ENCODE assay signal across 9 cellular contexts in the genomic region with DNA sequence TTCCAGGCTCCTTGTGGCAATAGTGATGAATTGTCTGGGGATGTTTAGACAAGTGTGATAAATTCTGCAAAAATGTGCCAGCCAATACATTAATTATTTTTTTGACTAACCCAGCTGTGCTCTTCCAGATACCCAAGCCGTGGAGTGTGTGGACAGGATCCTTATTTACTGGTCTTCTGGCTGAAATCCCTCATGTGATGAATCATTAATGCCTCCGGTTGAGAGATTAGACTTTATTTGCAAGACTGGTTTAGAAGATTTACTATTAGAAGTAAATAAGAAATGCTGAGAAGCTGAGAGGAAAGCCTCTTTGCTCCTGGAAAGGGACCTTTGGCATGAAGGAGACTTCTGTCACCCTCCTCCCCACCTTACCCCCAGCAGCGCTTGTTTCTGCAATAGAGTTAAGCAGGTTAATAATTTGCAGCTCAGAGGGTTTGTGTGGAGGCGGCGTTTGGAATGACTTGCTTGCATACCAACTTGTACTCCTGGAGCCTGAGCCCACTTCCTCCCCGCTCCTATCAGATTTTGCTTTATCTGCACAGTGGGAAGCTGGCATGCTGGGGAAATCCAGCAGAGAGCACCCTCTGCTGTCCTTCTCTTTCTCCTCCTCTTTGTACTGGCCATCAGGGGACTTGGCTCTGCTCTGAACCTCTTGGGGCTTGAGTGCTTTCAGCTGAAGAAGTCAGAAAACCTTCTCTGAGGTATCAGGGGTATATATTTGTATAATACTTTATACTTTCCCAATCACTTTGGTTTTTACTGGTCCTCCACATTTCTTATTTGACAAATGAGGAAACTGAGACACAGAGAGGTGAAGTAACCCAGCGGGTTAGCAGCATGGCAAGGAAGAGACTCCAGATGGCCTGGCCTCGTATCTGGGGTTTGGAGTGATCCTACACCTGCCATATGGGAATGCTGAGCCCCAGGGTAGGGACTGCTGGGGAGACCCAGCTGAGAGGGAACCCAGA. TPM values are rescaled to one million over a fixed set of nuclear protein-coding genes. Genes with fewer than 3 reads are reported as not detected.
DNase-seq lines count a peak whose midpoint lies in the region; ATAC-seq and TF ChIP-seq lines count a peak whose summit lies in the region.
"Had no signal": no experiment of that assay in that cellular context is flagged by ENCODE, and none has a peak within 500 bp of the region (broad histone marks: within the 10 kb centered on the region; RNA-seq: fewer than 3 reads in every experiment).

No MANE protein-coding gene starts in this region.

- in situ Hi-C loops in astrocyte of the cerebellum (cut with HindIII; ENCODE audit: low sequenced_read_pairs): no loop called here

- peak; percentile 4 for DNase-seq in NCI-H1694 (lab: John Stamatoyannopoulos, UW)
- DNase-seq in NCI-H1694 treated with DMSO at 0.1 percent for 48 hours (lab: John Stamatoyannopoulos, UW): no peak
- peak; percentile 78 for DNase-seq in NCI-H1092 treated with DMSO at 0.1 percent for 48 hours (lab: John Stamatoyannopoulos, UW)
- DNase-seq in astrocyte of the cerebellum (ENCODE audit: low read depth): peak; percentile 19
- peak; percentile 79 for DNase-seq in iris pigment epithelial cell (ENCODE audit: low read depth)
- peak; percentile 65 for DNase-seq in testis

- intact Hi-C loops in testis (cut with DNase I; ENCODE audit: low total_unique reads): no loop called here

- WGBS in testis, 2 donors: 44 to 52% methylated on average over 8 of the region's 8 CpGs

- no peaks in the 10 kb centered on the region for H3K36me3 ChIP-seq in testis (ENCODE audit: low read depth, missing control alignments)
- H3K36me3 ChIP-seq: BLaER1 treated with 17β-estradiol and CSF1 and Interleukin-3, amounts not matched to agents 10 nM and 100 nM had no signal

- no peak overlapping the region for H3K27ac ChIP-seq in testis
- H3K27ac ChIP-seq: BLaER1 treated with 17β-estradiol and CSF1 and Interleukin-3, amounts not matched to agents 10 nM and 100 nM had no signal

- TF ChIP-seq POLR2A in testis (IDR thresholded peaks at IDR 0.05): no peak

- no peaks in the 10 kb centered on the region for H3K4me1 ChIP-seq in testis

- H3K27me3 ChIP-seq in testis: no peaks in the 10 kb centered on the region
- H3K27me3 ChIP-seq: BLaER1 treated with 17β-estradiol and CSF1 and Interleukin-3, amounts not matched to agents 10 nM and 100 nM had no signal

- no peaks in the 10 kb centered on the region for H3K9me3 ChIP-seq in testis
- H3K9me3 ChIP-seq: BLaER1 treated with 17β-estradiol and CSF1 and Interleukin-3, amounts not matched to agents 10 nM and 100 nM had no signal

- H3K4me3 ChIP-seq in astrocyte of the cerebellum (ENCODE audit: low read depth, low read length) (no peak overlapping the region), testis (no peak overlapping the region)
- H3K4me3 ChIP-seq: BLaER1 treated with 17β-estradiol and CSF1 and Interleukin-3, amounts not matched to agents 10 nM and 100 nM had no signal

- ATAC-seq in GM21526 (IDR thresholded peaks at IDR 0.05; ENCODE audit: low FRiP score, unreplicated experiment) (no peak), HG02938 (IDR thresholded peaks at IDR 0.05; ENCODE audit: unreplicated experiment) (no peak)

- peak; percentile 37 for TF ChIP-seq CTCF in astrocyte of the cerebellum (IDR thresholded peaks at IDR 0.05; ENCODE audit: low read depth, low read length, missing control alignments)
- peak in 2 of 3 experiments; percentile 25 to 29 for TF ChIP-seq CTCF in testis (IDR thresholded peaks at IDR 0.05)

RNA-seq across cellular contexts. Expression of gene SLC3A1, which starts 16.3 kb away (rescaled TPM):
- 1 to 10 TPM; 2.0 to 2.6 TPM for total RNA-seq in testis
- polyA plus RNA-seq in testis (ENCODE audit: insufficient read depth, low read depth, low replicate concordance): 2.3 TPM
